23 cellular contexts compared by ENCODE assay signal in the genomic region with DNA sequence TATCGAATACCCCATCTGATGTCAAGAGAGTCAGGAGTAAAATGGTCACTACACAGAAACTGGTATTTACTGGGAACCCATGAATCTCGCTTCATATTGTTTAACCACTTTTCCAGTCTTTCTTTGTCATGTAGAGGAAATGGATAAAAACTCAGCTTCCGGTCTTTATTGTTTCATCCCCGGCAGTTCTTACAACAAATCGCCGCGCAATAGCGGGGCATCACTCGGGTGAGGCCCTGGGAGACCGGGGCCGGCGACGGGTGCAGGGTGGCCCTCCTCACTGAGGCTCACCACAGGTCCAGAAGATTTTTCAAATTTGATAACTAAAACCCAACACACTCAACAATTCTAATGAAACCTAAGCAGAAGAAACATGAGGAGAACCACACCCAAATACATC. TPM values are rescaled to one million over a fixed set of nuclear protein-coding genes. Genes with fewer than 3 reads are reported as not detected.
"Had no signal": no experiment of that assay in that cellular context is flagged by ENCODE, and none has a peak within 500 bp of the region (broad histone marks: within the 10 kb centered on the region; RNA-seq: fewer than 3 reads in every experiment).

No MANE protein-coding gene starts in this region.

- ATAC-seq: gastroesophageal sphincter; heart right ventricle; left cardiac atrium; left lung; left ventricle myocardium superior; lower lobe of right lung; naive thymus-derived CD4-positive, alpha-beta T cell; natural killer cell had no signal

- H3K4me1 Mint-ChIP-seq: memory B cell, natural killer cell had no signal

- H3K27ac ChIP-seq: coronary artery, dorsolateral prefrontal cortex, esophagus squamous epithelium, gastroesophageal sphincter, heart right ventricle, left lung, lower lobe of right lung had no signal

- H3K36me3 Mint-ChIP-seq: natural killer cell had no signal

- H3K4me3 ChIP-seq: coronary artery, dorsolateral prefrontal cortex, esophagus squamous epithelium, gastroesophageal sphincter, heart right ventricle, left lung, lower lobe of right lung had no signal

- FAIRE-seq: keratinocyte had no signal

- H3K9me3 Mint-ChIP-seq: natural killer cell had no signal

- H3K36me3 ChIP-seq: esophagus squamous epithelium, lower lobe of right lung had no signal

- DNase-seq: dorsolateral prefrontal cortex; effector CD4-positive, alpha-beta T cell; effector memory CD4-positive, alpha-beta T cell; esophagus squamous epithelium; foreskin fibroblast; foreskin melanocyte; glutamatergic neuron; head of caudate nucleus; heart right ventricle; hippocampal formation; left cardiac atrium; left lung; left ventricle myocardium superior; lower lobe of right lung; mammary epithelial cell; mesendoderm; midbrain; naive thymus-derived CD4-positive, alpha-beta T cell; natural killer cell had no signal

- H3K4me1 ChIP-seq: esophagus squamous epithelium, gastroesophageal sphincter, heart right ventricle, left lung, lower lobe of right lung had no signal

- H3K4me3 Mint-ChIP-seq: memory B cell; naive thymus-derived CD4-positive, alpha-beta T cell; natural killer cell had no signal

- H3K27me3 Mint-ChIP-seq: memory B cell; naive thymus-derived CD4-positive, alpha-beta T cell had no signal

- H3K27me3 ChIP-seq: dorsolateral prefrontal cortex, esophagus squamous epithelium, gastroesophageal sphincter, heart right ventricle, left lung had no signal

- H3K27ac Mint-ChIP-seq: memory B cell, natural killer cell had no signal

RNA-seq across cellular contexts. Expression of gene PTPRN2, which starts 35.6 kb away (rescaled TPM):
- polyA plus RNA-seq: keratinocyte, mammary epithelial cell had no signal
